In the genomic region with DNA sequence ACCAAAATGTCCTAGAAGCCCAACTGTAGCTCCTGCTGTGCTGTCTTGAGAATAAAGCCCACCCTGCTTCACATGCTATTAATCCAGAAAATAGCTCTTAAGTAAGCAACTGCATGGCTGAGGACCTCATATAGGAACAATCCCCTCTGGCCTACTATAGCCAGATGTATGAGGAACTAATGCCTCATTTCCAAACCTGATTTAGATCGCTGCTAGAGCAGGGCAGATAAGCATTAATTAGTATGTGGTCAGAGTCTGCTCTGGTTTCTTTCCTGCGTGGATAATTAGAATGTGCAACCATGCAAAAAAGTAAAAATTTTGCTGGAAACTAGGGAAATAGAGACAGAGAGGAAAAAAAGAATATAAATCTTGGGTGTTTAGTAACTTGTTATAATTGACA, we compare ENCODE assay signal across 25 cellular contexts. TPM values are rescaled to one million over a fixed set of nuclear protein-coding genes. Genes with fewer than 3 reads are reported as not detected.
DNase-seq lines count a peak whose midpoint lies in the region; ATAC-seq, FAIRE-seq and TF ChIP-seq lines count a peak whose summit lies in the region.
"Had no signal": no experiment of that assay in that cellular context is flagged by ENCODE, and none has a peak within 500 bp of the region (broad histone marks: within the 10 kb centered on the region; RNA-seq: fewer than 3 reads in every experiment).

No MANE protein-coding gene starts in this region.

- intact Hi-C loops in Right ventricle myocardium superior (cut with DNase I) (no loop called here), sigmoid colon (cut with DNase I) (no loop called here)

- WGBS in H1 (ENCODE audit: extremely low coverage in 1 of 2, insufficient coverage in 1 of 2, insufficient read length in 1 of 2, insufficient replicate concordance in 2 of 2, low coverage in 1 of 2, low lambda C conversion rate in 2 of 2, missing lambda C conversion rate in 1 of 2), 2 experiments, result 88% methylated on average over 2 of the region's 2 CpGs; no CpG with 5 or more reads in 1 of the 2 experiments
- WGBS in sigmoid colon, 2 donors, result 74 to 86% methylated on average over 2 of the region's 2 CpGs

- no peak overlapping the region for H4K8ac ChIP-seq in H1 (ENCODE audit: extremely low read depth, insufficient read depth, low read length)

- H2BK5ac ChIP-seq in H1 (ENCODE audit: low read depth, low read length), result no peak overlapping the region

- POLR2A ChIA-PET in H1 (lab: Charles Lee; ENCODE audit: partially characterized antibody), result interaction anchor here (1.2 kb wide), 1 partner anchor 10 kb away, joined by 3 read pairs; no protein-coding TSS in a partner anchor

- H4K20me1 ChIP-seq in H1 (replicated peaks in 1 of 2; ENCODE audit: control insufficient read depth in 1 of 2, insufficient read depth in 2 of 2, low read length in 2 of 2), result no peaks in the 10 kb centered on the region

- no peak overlapping the region for H2AK5ac ChIP-seq in H1 (ENCODE audit: low read depth, low read length)

- H3K36me3 ChIP-seq in BE2C, result no peaks in the 10 kb centered on the region
- no peaks in the 10 kb centered on the region for H3K36me3 ChIP-seq in H1 (ENCODE audit: control insufficient read depth in 2 of 4, insufficient read depth in 4 of 4, low read length in 3 of 4)
- H3K36me3 ChIP-seq in sigmoid colon, result no peaks in the 10 kb centered on the region
- H3K36me3 ChIP-seq: HAP-1, MG63, Peyer's patch had no signal

- H2AFZ ChIP-seq in H1 (ENCODE audit: low read length), result peak overlapping the region; percentile 10; the same call in 1 of the 2 replicates

- H3K4me1 ChIP-seq in BE2C (peaks cover 28% of the 10 kb centered on the region), H1 (replicated peaks in 1 of 4; ENCODE audit: control insufficient read depth in 3 of 4, insufficient read depth in 4 of 4, low read length in 3 of 4) (no peaks in the 10 kb centered on the region), sigmoid colon (no peaks in the 10 kb centered on the region)
- H3K4me1 ChIP-seq: HAP-1, Peyer's patch had no signal

- H3K27me3 ChIP-seq in BE2C, result no peaks in the 10 kb centered on the region
- H3K27me3 ChIP-seq in H1 (replicated peaks in 1 of 4; ENCODE audit: control insufficient read depth in 3 of 4, extremely low read depth in 1 of 4, insufficient read depth in 3 of 4, low read length in 3 of 4), result no peaks in the 10 kb centered on the region
- H3K27me3 ChIP-seq in sigmoid colon, result no peaks in the 10 kb centered on the region
- H3K27me3 ChIP-seq: MG63, Peyer's patch had no signal

- TF ChIP-seq RAD21 in H1 (IDR thresholded peaks at IDR 0.05 in 1 of 2, conservative IDR thresholded peaks at IDR 0.05 in 1 of 2; ENCODE audit: low read depth in 2 of 2, low read length in 2 of 2), result no peak

- H2BK12ac ChIP-seq in H1 (ENCODE audit: low read depth, low read length), result no peak overlapping the region

- no peaks in the 10 kb centered on the region for H3K9me3 ChIP-seq in BE2C
- H3K9me3 ChIP-seq in H1 (ENCODE audit: insufficient read depth in 2 of 2, low read depth in 1 of 2, low read length in 1 of 2), result no peaks in the 10 kb centered on the region
- no peaks in the 10 kb centered on the region for H3K9me3 ChIP-seq in sigmoid colon
- H3K9me3 ChIP-seq: HAP-1, MG63, Peyer's patch had no signal

- no peak overlapping the region for H2BK15ac ChIP-seq in H1 (ENCODE audit: low read length)

- no peak overlapping the region for H2BK20ac ChIP-seq in H1 (ENCODE audit: low read length)

- CTCF ChIA-PET in H1 (lab: Charles Lee; ENCODE audit: partially characterized antibody), result interaction anchor here (1.4 to 2.7 kb wide), 3 partner anchors 9 to 357 kb away, joined by 7 to 13 read pairs (median 11); no protein-coding TSS in a partner anchor

- H3K4ac ChIP-seq in H1 (replicated peaks; ENCODE audit: insufficient read length, low read depth, low read length), result no peak overlapping the region

- H3K23me2 ChIP-seq in H1 (ENCODE audit: low read depth, low read length), result no peaks in the 10 kb centered on the region

- no peak overlapping the region for H2BK120ac ChIP-seq in H1 (replicated peaks; ENCODE audit: low read depth, low read length)

- H3K18ac ChIP-seq in H1 (ENCODE audit: extremely low read depth, low read length), result no peak overlapping the region

- H3K23ac ChIP-seq in H1 (ENCODE audit: insufficient read length), result no peak overlapping the region

- no peak for TF ChIP-seq POLR2A in H1 (IDR thresholded peaks at IDR 0.05; ENCODE audit: control extremely low read depth in 1 of 2, low read depth in 2 of 2, low read length in 2 of 2)
- TF ChIP-seq POLR2A in sigmoid colon (IDR thresholded peaks at IDR 0.05), result no peak

- no peak overlapping the region for H3K9ac ChIP-seq in H1 (replicated peaks in 1 of 4; ENCODE audit: extremely low read depth in 1 of 4, low read depth in 3 of 4, low read length in 3 of 4)

- no peak overlapping the region for H4K91ac ChIP-seq in H1 (replicated peaks; ENCODE audit: insufficient read length, low read length)

- H3K27ac ChIP-seq in H1 (ENCODE audit: low read depth, low read length), result no peak overlapping the region
- H3K27ac ChIP-seq in sigmoid colon, result no peak overlapping the region
- H3K27ac ChIP-seq: Peyer's patch had no signal

- FAIRE-seq in H1 (lab: Jason Lieb, UNC), result no peak
- FAIRE-seq: GM18507 had no signal

- H3K79me1 ChIP-seq in H1 (ENCODE audit: low read depth, low read length), result no peaks in the 10 kb centered on the region

- no peaks in the 10 kb centered on the region for H3K79me2 ChIP-seq in H1 (ENCODE audit: control insufficient read depth in 1 of 2, insufficient read depth in 2 of 2, low read length in 2 of 2)

- TF ChIP-seq CTCF in BE2C (IDR thresholded peaks at IDR 0.05; ENCODE audit: low read depth, low read length) (no peak), H1 (IDR thresholded peaks at IDR 0.05; ENCODE audit: control extremely low read depth in 1 of 3, insufficient read depth in 1 of 3, low read depth in 1 of 3, low read length in 3 of 3) (no peak), sigmoid colon (IDR thresholded peaks at IDR 0.05) (no peak)

- DNase-seq in BE2C (peak; percentile 42), NOMO-1 (lab: John Stamatoyannopoulos, UW; ENCODE audit: unreplicated experiment in 2 of 2) (peak; percentile 53 to 54), H1 (ENCODE audit: low read depth in 1 of 2, low spot score in 2 of 2) (no peak), Right ventricle myocardium superior (no peak), sigmoid colon (no peak)
- no peak for DNase-seq in stimulated activated naive CD8-positive, alpha-beta T cell treated with anti-CD3 and anti-CD28 coated beads, Interleukin-15, Interleukin-2, amounts not matched to agents 100 U/mL and 50 U/mL, for 24 hours
- DNase-seq: 8988T, ACHN, Calu3, DMS153, HFFc6, KG1, MG63, NCI-H1048, NCI-H1417, NCI-H1694, NCI-H2081, NCI-H2227 treated with DMSO at 0.1 percent for 48 hours, NCI-H526 treated with DMSO at 0.1 percent for 48 hours, Peyer's patch, SIG-M5 had no signal

- ATAC-seq in SK-N-SH treated with all-trans-retinoic acid at 6 μM for 48 hours (no peak), Right ventricle myocardium superior (ENCODE audit: poor library complexity) (no peak), esophagus mucosa (no peak)
- ATAC-seq in stimulated activated naive CD8-positive, alpha-beta T cell treated with anti-CD3 and anti-CD28 coated beads, Interleukin-15, Interleukin-2, amounts not matched to agents 100 U/mL and 50 U/mL, for 24 hours, result no peak

- no peak for TF ChIP-seq EP300 in H1 (IDR thresholded peaks at IDR 0.05; ENCODE audit: borderline replicate concordance in 1 of 2, low read depth in 2 of 2, low read length in 2 of 2)
- TF ChIP-seq EP300 in sigmoid colon (IDR thresholded peaks at IDR 0.05), result no peak

- H3K4me2 ChIP-seq in H1 (ENCODE audit: insufficient read depth in 1 of 2, low read depth in 2 of 2, low read length in 2 of 2), result no peak overlapping the region

- H3K56ac ChIP-seq in H1 (replicated peaks; ENCODE audit: insufficient read length, low read depth, low read length), result no peak overlapping the region

- no peak overlapping the region for H4K5ac ChIP-seq in H1 (ENCODE audit: insufficient read length, low read depth, low read length)

- no peak overlapping the region for H3K14ac ChIP-seq in H1 (ENCODE audit: insufficient read length)

- H3K4me3 ChIP-seq in BE2C (ENCODE audit: low read depth, low read length) (no peak overlapping the region), H1 (ENCODE audit: extremely low read depth in 1 of 4, insufficient read depth in 2 of 4, low read depth in 3 of 4, low read length in 4 of 4) (no peak overlapping the region), sigmoid colon (no peak overlapping the region)
- H3K4me3 ChIP-seq: HAP-1, MG63, Peyer's patch had no signal

TF ChIP-seq in SK-N-SH treated with all-trans-retinoic acid at 6 μM for 48 hours, 23 proteins besides CTCF, POLR2A, EP300 and RAD21 (continues in another document):
- TF ChIP-seq TCF4 (CRISPR knock-in tag; IDR thresholded peaks at IDR 0.05; ENCODE audit: borderline replicate concordance), result peak; percentile 83
- no peak for TF ChIP-seq TOX (CRISPR knock-in tag; IDR thresholded peaks at IDR 0.05; ENCODE audit: borderline replicate concordance)

TF ChIP-seq in H1, 55 proteins besides CTCF, POLR2A, EP300 and RAD21 (continues in another document):
- no peak for TF ChIP-seq CBX8 (IDR thresholded peaks at IDR 0.05; ENCODE audit: borderline replicate concordance, low read depth, low read length)
- no peak for TF ChIP-seq SP2 (IDR thresholded peaks at IDR 0.05; ENCODE audit: low read length)
- TF ChIP-seq SP4 (IDR thresholded peaks at IDR 0.05; ENCODE audit: low read length), result no peak
- no peak for TF ChIP-seq NANOG (IDR thresholded peaks at IDR 0.05; ENCODE audit: insufficient read depth, low read depth, low read length, poor library complexity, severe bottlenecking)
- no peak for TF ChIP-seq HDAC6 (IDR thresholded peaks at IDR 0.05; ENCODE audit: low read depth, low read length)
- no peak for TF ChIP-seq TBP (IDR thresholded peaks at IDR 0.05; ENCODE audit: low read depth, low read length)
- TF ChIP-seq TAF7 (optimal IDR thresholded peaks at IDR 0.05; ENCODE audit: borderline replicate concordance, low read depth, low read length), result no peak
- TF ChIP-seq CEBPB (IDR thresholded peaks at IDR 0.05; ENCODE audit: low read depth, low read length), result no peak

RNA-seq across cellular contexts. Expression of gene CPNE8, which starts 10.4 kb away (rescaled TPM):
- 15.7 TPM for polyA plus RNA-seq in BE2C (2012; ENCODE audit: insufficient read depth, insufficient read length, low read depth)
- 6.8 and 7.4 TPM in 2 replicates for total RNA-seq in H1 (2021; fragmentation: NEBNext Ultra II Directional; extraction: Animal tissue kit (Norgen Biotek cat#: 25700))
- polyA plus RNA-seq in H1 (2011; rRNA removed) (1.5 and 2.5 TPM in 2 replicates), sigmoid colon (10 to 100 TPM; 10.5 to 15.7 (median 13.2) TPM)
- polyA plus RNA-seq in H1 (2011; cell fraction: cytosol; rRNA removed), result 2.7 TPM
- polyA plus RNA-seq in H1 (2011; cell fraction: nucleus; rRNA removed), result 4.4 TPM
- 1.7 to 5.3 TPM (median 2.8 TPM) in 4 replicates for polyA plus RNA-seq in H1 (2012, experiment 1 of 2)
- polyA plus RNA-seq in H1 (2012, experiment 2 of 2), result 0.24 TPM
- polyA plus RNA-seq in H1 (2013, experiment 1 of 2), result 3.3 TPM
- 3.3 TPM for polyA plus RNA-seq in H1 (2013, experiment 2 of 2)
- polyA minus RNA-seq in H1 (2011; rRNA and poly(A)+ RNA removed), result 2.9 and 7.2 TPM in 2 replicates
- 2.6 TPM for polyA minus RNA-seq in H1 (2011; cell fraction: cytosol; rRNA and poly(A)+ RNA removed)
- 19.7 TPM for polyA minus RNA-seq in H1 (2011; cell fraction: nucleus; rRNA and poly(A)+ RNA removed)
- total RNA-seq in Right ventricle myocardium superior (10.7 TPM), esophagus mucosa (11.2 TPM), sigmoid colon (10 to 100 TPM; 11.9 to 27.7 (median 21.6) TPM)
- total RNA-seq: HFFc6 had no signal

Comparison
In these comparisons a context has a peak if more than half of its experiments do, and no peak if none do; other contexts are left out.
1. DNase-seq: peak in BE2C (single experiment) and NOMO-1 (2 of 2); none in H1 (0 of 2), Right ventricle myocardium superior (single experiment), stimulated activated naive CD8-positive, alpha-beta T cell treated with anti-CD3 and anti-CD28 coated beads, Interleukin-15, Interleukin-2, amounts not matched to agents 100 U/mL and 50 U/mL, for 24 hours (single experiment) and sigmoid colon (single experiment).